Comparison of ENCODE assay signal across 2 cellular contexts in the genomic region with DNA sequence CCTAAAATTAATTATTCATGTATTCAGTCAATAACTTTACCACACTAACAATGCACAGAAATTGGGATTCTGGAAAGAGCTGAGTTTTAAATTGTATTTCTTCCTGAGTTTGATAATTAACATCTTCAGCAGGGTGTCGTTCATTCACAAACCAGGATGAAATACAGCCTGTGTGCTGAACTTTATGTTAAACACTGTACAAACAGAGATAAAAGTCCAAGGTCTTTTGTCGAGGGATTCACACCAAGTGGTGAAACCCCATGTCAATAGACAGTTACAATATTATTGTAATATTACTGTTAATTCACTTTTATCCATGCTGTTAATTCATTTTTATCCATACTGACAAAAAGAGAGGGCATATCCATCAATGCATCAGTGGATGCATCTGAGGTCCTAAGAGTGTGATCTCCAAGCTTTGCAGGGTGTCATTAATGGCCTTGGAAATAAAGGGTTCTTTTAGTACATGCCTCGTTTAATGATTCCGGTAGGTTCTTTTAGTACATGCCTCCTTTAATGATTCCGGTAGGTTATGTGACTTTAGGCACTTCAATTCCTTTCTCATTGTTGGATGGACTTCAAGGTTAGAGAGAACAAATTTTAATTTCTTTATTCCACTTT.
TF ChIP-seq lines count a peak whose summit lies in the region.

No MANE protein-coding gene starts in this region.

TF ChIP-seq in HepG2, 621 proteins besides CTCF, POLR2A, EP300 and RAD21 (continued from another document and continues in another):
- TF ChIP-seq, protein P1, sequence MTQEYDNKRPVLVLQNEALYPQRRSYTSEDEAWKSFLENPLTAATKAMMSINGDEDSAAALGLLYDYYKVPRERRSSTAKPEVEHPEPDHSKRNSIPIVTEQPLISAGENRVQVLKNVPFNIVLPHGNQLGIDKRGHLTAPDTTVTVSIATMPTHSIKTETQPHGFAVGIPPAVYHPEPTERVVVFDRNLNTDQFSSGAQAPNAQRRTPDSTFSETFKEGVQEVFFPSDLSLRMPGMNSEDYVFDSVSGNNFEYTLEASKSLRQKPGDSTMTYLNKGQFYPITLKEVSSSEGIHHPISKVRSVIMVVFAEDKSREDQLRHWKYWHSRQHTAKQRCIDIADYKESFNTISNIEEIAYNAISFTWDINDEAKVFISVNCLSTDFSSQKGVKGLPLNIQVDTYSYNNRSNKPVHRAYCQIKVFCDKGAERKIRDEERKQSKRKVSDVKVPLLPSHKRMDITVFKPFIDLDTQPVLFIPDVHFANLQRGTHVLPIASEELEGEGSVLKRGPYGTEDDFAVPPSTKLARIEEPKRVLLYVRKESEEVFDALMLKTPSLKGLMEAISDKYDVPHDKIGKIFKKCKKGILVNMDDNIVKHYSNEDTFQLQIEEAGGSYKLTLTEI (CRISPR knock-in tag; conservative IDR thresholded peaks at IDR 0.05) = no peak
- TF ChIP-seq, protein P2, sequence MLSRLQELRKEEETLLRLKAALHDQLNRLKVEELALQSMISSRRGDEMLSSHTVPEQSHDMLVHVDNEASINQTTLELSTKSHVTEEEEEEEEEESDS (CRISPR knock-in tag; IDR thresholded peaks at IDR 0.05; ENCODE audit: borderline replicate concordance) = no peak
- TF ChIP-seq HES4 (CRISPR knock-in tag; IDR thresholded peaks at IDR 0.05; ENCODE audit: borderline replicate concordance) (no peak), ZNF879 (CRISPR knock-in tag; IDR thresholded peaks at IDR 0.05) (no peak), KLF12 (CRISPR knock-in tag; IDR thresholded peaks at IDR 0.05; ENCODE audit: borderline replicate concordance) (no peak), CHD2 (IDR thresholded peaks at IDR 0.05; ENCODE audit: low read depth, low read length) (no peak), CAMTA2 (CRISPR knock-in tag; IDR thresholded peaks at IDR 0.05; ENCODE audit: borderline replicate concordance) (no peak), SIX4 (CRISPR knock-in tag; IDR thresholded peaks at IDR 0.05) (0 out of 2 replicates have a peak, but pooled peaks have one; percentile 14), GPN1 (CRISPR knock-in tag; IDR thresholded peaks at IDR 0.05; ENCODE audit: borderline replicate concordance) (no peak), ZNF749 (CRISPR knock-in tag; IDR thresholded peaks at IDR 0.05; ENCODE audit: borderline replicate concordance) (no peak), SIN3A (IDR thresholded peaks at IDR 0.05; ENCODE audit: borderline replicate concordance, low read depth, low read length) (no peak), MYNN (CRISPR knock-in tag; IDR thresholded peaks at IDR 0.05; ENCODE audit: low read depth) (no peak), ZNF558 (CRISPR knock-in tag; IDR thresholded peaks at IDR 0.05; ENCODE audit: borderline replicate concordance) (no peak), TEAD3 (CRISPR knock-in tag; optimal IDR thresholded peaks at IDR 0.05; ENCODE audit: borderline replicate concordance) (no peak), MIXL1 (CRISPR knock-in tag; IDR thresholded peaks at IDR 0.05) (peak; percentile 84; the same call in 1 of the 2 replicates), ZNF615 (CRISPR knock-in tag; IDR thresholded peaks at IDR 0.05; ENCODE audit: borderline replicate concordance) (no peak), BCL6 (CRISPR knock-in tag; IDR thresholded peaks at IDR 0.05) (peak; percentile 95), ZNF556 (CRISPR knock-in tag; IDR thresholded peaks at IDR 0.05; ENCODE audit: borderline replicate concordance) (no peak), ZNF75D (CRISPR knock-in tag; IDR thresholded peaks at IDR 0.05; ENCODE audit: borderline replicate concordance) (no peak), ZNF207 (IDR thresholded peaks at IDR 0.05; ENCODE audit: borderline replicate concordance) (no peak)
- TF ChIP-seq, protein P3, sequence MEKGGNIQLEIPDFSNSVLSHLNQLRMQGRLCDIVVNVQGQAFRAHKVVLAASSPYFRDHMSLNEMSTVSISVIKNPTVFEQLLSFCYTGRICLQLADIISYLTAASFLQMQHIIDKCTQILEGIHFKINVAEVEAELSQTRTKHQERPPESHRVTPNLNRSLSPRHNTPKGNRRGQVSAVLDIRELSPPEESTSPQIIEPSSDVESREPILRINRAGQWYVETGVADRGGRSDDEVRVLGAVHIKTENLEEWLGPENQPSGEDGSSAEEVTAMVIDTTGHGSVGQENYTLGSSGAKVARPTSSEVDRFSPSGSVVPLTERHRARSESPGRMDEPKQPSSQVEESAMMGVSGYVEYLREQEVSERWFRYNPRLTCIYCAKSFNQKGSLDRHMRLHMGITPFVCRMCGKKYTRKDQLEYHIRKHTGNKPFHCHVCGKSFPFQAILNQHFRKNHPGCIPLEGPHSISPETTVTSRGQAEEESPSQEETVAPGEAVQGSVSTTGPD (CRISPR knock-in tag; IDR thresholded peaks at IDR 0.05) = no peak
- TF ChIP-seq, protein P4, sequence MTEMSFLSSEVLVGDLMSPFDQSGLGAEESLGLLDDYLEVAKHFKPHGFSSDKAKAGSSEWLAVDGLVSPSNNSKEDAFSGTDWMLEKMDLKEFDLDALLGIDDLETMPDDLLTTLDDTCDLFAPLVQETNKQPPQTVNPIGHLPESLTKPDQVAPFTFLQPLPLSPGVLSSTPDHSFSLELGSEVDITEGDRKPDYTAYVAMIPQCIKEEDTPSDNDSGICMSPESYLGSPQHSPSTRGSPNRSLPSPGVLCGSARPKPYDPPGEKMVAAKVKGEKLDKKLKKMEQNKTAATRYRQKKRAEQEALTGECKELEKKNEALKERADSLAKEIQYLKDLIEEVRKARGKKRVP (CRISPR knock-in tag; IDR thresholded peaks at IDR 0.05) = no peak
- TF ChIP-seq, protein P5, sequence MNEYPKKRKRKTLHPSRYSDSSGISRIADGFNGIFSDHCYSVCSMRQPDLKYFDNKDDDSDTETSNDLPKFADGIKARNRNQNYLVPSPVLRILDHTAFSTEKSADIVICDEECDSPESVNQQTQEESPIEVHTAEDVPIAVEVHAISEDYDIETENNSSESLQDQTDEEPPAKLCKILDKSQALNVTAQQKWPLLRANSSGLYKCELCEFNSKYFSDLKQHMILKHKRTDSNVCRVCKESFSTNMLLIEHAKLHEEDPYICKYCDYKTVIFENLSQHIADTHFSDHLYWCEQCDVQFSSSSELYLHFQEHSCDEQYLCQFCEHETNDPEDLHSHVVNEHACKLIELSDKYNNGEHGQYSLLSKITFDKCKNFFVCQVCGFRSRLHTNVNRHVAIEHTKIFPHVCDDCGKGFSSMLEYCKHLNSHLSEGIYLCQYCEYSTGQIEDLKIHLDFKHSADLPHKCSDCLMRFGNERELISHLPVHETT (CRISPR knock-in tag; conservative IDR thresholded peaks at IDR 0.05) = no peak
- TF ChIP-seq, protein P6, sequence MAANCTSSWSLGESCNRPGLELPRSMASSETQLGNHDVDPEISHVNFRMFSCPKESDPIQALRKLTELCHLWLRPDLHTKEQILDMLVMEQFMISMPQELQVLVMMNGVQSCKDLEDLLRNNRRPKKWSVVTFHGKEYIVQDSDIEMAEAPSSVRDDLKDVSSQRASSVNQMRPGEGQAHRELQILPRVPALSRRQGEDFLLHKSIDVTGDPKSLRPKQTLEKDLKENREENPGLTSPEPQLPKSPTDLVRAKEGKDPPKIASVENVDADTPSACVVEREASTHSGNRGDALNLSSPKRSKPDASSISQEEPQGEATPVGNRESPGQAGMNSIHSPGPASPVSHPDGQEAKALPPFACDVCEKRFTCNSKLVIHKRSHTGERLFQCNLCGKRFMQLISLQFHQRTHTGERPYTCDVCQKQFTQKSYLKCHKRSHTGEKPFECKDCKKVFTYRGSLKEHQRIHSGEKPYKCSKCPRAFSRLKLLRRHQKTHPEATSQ (CRISPR knock-in tag; IDR thresholded peaks at IDR 0.05; ENCODE audit: borderline replicate concordance) = no peak; the same call in 1 of the 2 replicates

TF ChIP-seq in endothelial cell of umbilical vein, 7 proteins besides CTCF, POLR2A, EP300 and RAD21 (continued from another document):
- no peak for TF ChIP-seq POLR2AphosphoS5 (IDR thresholded peaks at IDR 0.05; ENCODE audit: insufficient read depth, low read depth, low read length)
- no peak for TF ChIP-seq JUN (IDR thresholded peaks at IDR 0.05; ENCODE audit: borderline replicate concordance, insufficient read depth, insufficient read length, low read depth)
- no peak for TF ChIP-seq MYC (IDR thresholded peaks at IDR 0.05; ENCODE audit: low read depth, low read length)
- TF ChIP-seq EZH2 (IDR thresholded peaks at IDR 0.05; ENCODE audit: borderline replicate concordance, low read depth, low read length, severe bottlenecking) = no peak
- no peak for TF ChIP-seq FOS (IDR thresholded peaks at IDR 0.05; ENCODE audit: borderline replicate concordance, insufficient read depth, low read length)
- no peak for TF ChIP-seq GATA2 (IDR thresholded peaks at IDR 0.05; ENCODE audit: insufficient read depth, insufficient read length, low read depth, low read length)
TF ChIP-seq in endothelial cell of umbilical vein: peak in this region for 0.
